ENCODE assay signal across 2 cellular contexts in genomic region chr9:34585946-34586705, GRCh38.
TF ChIP-seq lines count a peak whose summit lies in the region.

No MANE protein-coding gene starts in this region.

TF ChIP-seq in HEK293, 187 proteins besides CTCF, POLR2A, EP300 and RAD21:
- TF ChIP-seq ZNF692 (tag by site-specific recombination; IDR thresholded peaks at IDR 0.05) (no peak), GLI4 (tag by site-specific recombination; IDR thresholded peaks at IDR 0.05) (no peak), ZIC2 (tag by site-specific recombination; IDR thresholded peaks at IDR 0.05) (peak; percentile 50; the same call in 1 of the 2 replicates)

TF ChIP-seq in H1, 55 proteins besides CTCF, POLR2A, EP300 and RAD21:
- TF ChIP-seq SUZ12 (IDR thresholded peaks at IDR 0.05; ENCODE audit: low read length) (peak; percentile 50; the same call in 1 of the 2 replicates), NANOG (IDR thresholded peaks at IDR 0.05; ENCODE audit: insufficient read depth, low read depth, low read length, poor library complexity, severe bottlenecking) (no peak), EZH2 (IDR thresholded peaks at IDR 0.05; ENCODE audit: low read depth, low read length, severe bottlenecking) (peak; percentile 55)
